Comparison of ENCODE assay signal across 18 cellular contexts in genomic region chr11:101741479-101742175, GRCh38.
"Had no signal": no experiment of that assay in that cellular context is flagged by ENCODE, and none has a peak within 500 bp of the region (broad histone marks: within the 10 kb centered on the region; RNA-seq: fewer than 3 reads in every experiment).

No MANE protein-coding gene starts in this region.

- H3K27ac Mint-ChIP-seq: naive thymus-derived CD8-positive, alpha-beta T cell; type B pancreatic cell had no signal

- H3K4me1 ChIP-seq: colonic mucosa, heart left ventricle, right atrium auricular region, suprapubic skin, thyroid gland, uterus had no signal

- H3K27me3 ChIP-seq: colonic mucosa, heart left ventricle, ovary, right atrium auricular region, suprapubic skin, thyroid gland, uterus had no signal

- H3K4me1 Mint-ChIP-seq: naive thymus-derived CD8-positive, alpha-beta T cell; neural crest cell had no signal

- H3K9me3 Mint-ChIP-seq: neural crest cell had no signal

- H3K4me2 ChIP-seq: smooth muscle cell had no signal

- H3K36me3 Mint-ChIP-seq: naive thymus-derived CD8-positive, alpha-beta T cell; type B pancreatic cell had no signal

- H3K27ac ChIP-seq: colonic mucosa, heart left ventricle, ovary, right atrium auricular region, suprapubic skin, thyroid gland, uterus had no signal

- H3K36me3 ChIP-seq: colonic mucosa, heart left ventricle, ovary, right atrium auricular region, suprapubic skin, thyroid gland, uterus had no signal

- H3K4me3 Mint-ChIP-seq: naive thymus-derived CD8-positive, alpha-beta T cell; neural crest cell; type B pancreatic cell had no signal

- H3K9me3 ChIP-seq: colonic mucosa, heart left ventricle, ovary, right atrium auricular region, suprapubic skin, thyroid gland, uterus had no signal

- DNase-seq: colonic mucosa; dermis blood vessel endothelial cell; heart left ventricle; left colon; left ventricle myocardium superior; naive thymus-derived CD8-positive, alpha-beta T cell; nucleus accumbens; ovary; stimulated activated CD4-positive, alpha-beta T cell treated with anti-CD3 and anti-CD28 coated beads, Interleukin-2, amount 100 ng/mL, for 48 hours; stimulated activated naive CD8-positive, alpha-beta T cell treated with anti-CD3 and anti-CD28 coated beads, Interleukin-15, Interleukin-2, amounts not matched to agents 100 U/mL and 50 U/mL, for 24 hours; thyroid gland; uterus had no signal

- ATAC-seq: heart left ventricle; left colon; left ventricle myocardium superior; naive thymus-derived CD8-positive, alpha-beta T cell; stimulated activated naive CD8-positive, alpha-beta T cell treated with anti-CD3 and anti-CD28 coated beads, Interleukin-15, Interleukin-2, amounts not matched to agents 100 U/mL and 50 U/mL, for 24 hours had no signal

- H3K4me3 ChIP-seq: colonic mucosa, heart left ventricle, lung, ovary, right atrium auricular region, smooth muscle cell, suprapubic skin, thyroid gland, uterus had no signal
